Comparison of ENCODE assay signal across 8 cellular contexts in genomic region chr1:9890224-9890731, GRCh38. TPM values are rescaled to one million over a fixed set of nuclear protein-coding genes. Genes with fewer than 3 reads are reported as not detected.
A peak's percentile ranks its signal among the peaks of the same experiment; 100 is the strongest.
DNase-seq lines count a peak whose midpoint lies in the region; ATAC-seq and TF ChIP-seq lines count a peak whose summit lies in the region.

No MANE protein-coding gene starts in this region.

- no peak for TF ChIP-seq CTCF in body of pancreas (IDR thresholded peaks at IDR 0.05)
- TF ChIP-seq CTCF in lower lobe of right lung (IDR thresholded peaks at IDR 0.05), result no peak
- TF ChIP-seq CTCF in GM10248 (IDR thresholded peaks at IDR 0.05; ENCODE audit: control extremely low read depth, extremely low read depth, low read depth, missing control alignments), result no peak
- TF ChIP-seq CTCF in glutamatergic neuron (IDR thresholded peaks at IDR 0.05; ENCODE audit: partially characterized antibody, unreplicated experiment), result no peak

- H3K36me3 ChIP-seq in Karpas-422 (ENCODE audit: insufficient read depth, low read length) (no peaks in the 10 kb centered on the region), body of pancreas (replicated peaks in 1 of 2; ENCODE audit: insufficient read depth in 1 of 2, low read depth in 2 of 2) (no peaks in the 10 kb centered on the region), lower lobe of right lung (peaks cover 4% of the 10 kb centered on the region)

- ATAC-seq in body of pancreas, result no peak
- no peak for ATAC-seq in lower lobe of right lung
- no peak for ATAC-seq in GM18520 (IDR thresholded peaks at IDR 0.05; ENCODE audit: unreplicated experiment)

- no peaks in the 10 kb centered on the region for H3K27me3 Mint-ChIP-seq in glutamatergic neuron (ENCODE audit: unreplicated experiment)

- H3K4me3 ChIP-seq in Karpas-422 (ENCODE audit: low read length) (no peak overlapping the region), body of pancreas (no peak overlapping the region), lower lobe of right lung (no peak overlapping the region)

- H3K9me2 ChIP-seq in Karpas-422 (replicated peaks; ENCODE audit: insufficient read depth, low read length), result no peaks in the 10 kb centered on the region

- DNase-seq in ACHN (peak; percentile 68), Karpas-422 (peak; percentile 39), body of pancreas (peak; percentile 38 to 68 (median 52)), lower lobe of right lung (no peak), GM10248 (ENCODE audit: extremely low spot score) (no peak), glutamatergic neuron (no peak), SKM-1 treated with dmso at 0.1 percent for 144 hours (lab: John Stamatoyannopoulos, UW; ENCODE audit: unreplicated experiment) (no peak)

- H2AFZ ChIP-seq in Karpas-422 (ENCODE audit: low read length), result no peak overlapping the region

- no peaks in the 10 kb centered on the region for H3K9me3 ChIP-seq in Karpas-422 (ENCODE audit: low read length)
- no peaks in the 10 kb centered on the region for H3K9me3 ChIP-seq in body of pancreas
- no peaks in the 10 kb centered on the region for H3K9me3 ChIP-seq in lower lobe of right lung

- H3K79me2 ChIP-seq in Karpas-422 (ENCODE audit: low read length), result no peaks in the 10 kb centered on the region

- H3K4me2 ChIP-seq in Karpas-422 (ENCODE audit: low read depth, low read length, poor library complexity, severe bottlenecking), result no peak overlapping the region

- H3K4me1 ChIP-seq in Karpas-422 (ENCODE audit: low read length) (peaks cover 10% of the 10 kb centered on the region), body of pancreas (peaks cover 25% of the 10 kb centered on the region), lower lobe of right lung (peaks cover 54% of the 10 kb centered on the region)

- 47 to 61% methylated on average over 5 to 6 of the region's 6 CpGs for WGBS in body of pancreas, 2 donors

- no peak overlapping the region for H3K27ac Mint-ChIP-seq in glutamatergic neuron (ENCODE audit: unreplicated experiment)

- no peak overlapping the region for H3K9ac ChIP-seq in Karpas-422 (ENCODE audit: low read length)

- CTCF ChIA-PET in GM10248 (lab: Yijun Ruan, JAX), result interaction anchor here (0.7 to 2.9 kb wide), 5 partner anchors 13 to 1148 kb away, joined by 4 to 9 read pairs (median 6); no protein-coding TSS in a partner anchor

- H3K36me3 Mint-ChIP-seq in glutamatergic neuron (ENCODE audit: unreplicated experiment), result no peaks in the 10 kb centered on the region

- no peaks in the 10 kb centered on the region for H4K20me1 ChIP-seq in Karpas-422 (ENCODE audit: insufficient read depth, low read depth, low read length)

- intact Hi-C loops in body of pancreas (cut with DNase I) (no loop called here), lower lobe of right lung (cut with DNase I) (no loop called here)

- H3K27ac ChIP-seq in Karpas-422 (ENCODE audit: low read length) (no peak overlapping the region), body of pancreas (no peak overlapping the region), lower lobe of right lung (peak overlapping the region; percentile 49)

- POLR2A ChIA-PET in GM10248 (lab: Yijun Ruan, JAX), result interaction anchor here (0.6 kb wide), 1 partner anchor 1787 kb away, joined by 4 read pairs; no protein-coding TSS in a partner anchor

- TF ChIP-seq POLR2A in body of pancreas (IDR thresholded peaks at IDR 0.05), result no peak

- no peak overlapping the region for H3K4me3 Mint-ChIP-seq in glutamatergic neuron (ENCODE audit: unreplicated experiment)

- H3K9me3 Mint-ChIP-seq in glutamatergic neuron (ENCODE audit: unreplicated experiment), result no peaks in the 10 kb centered on the region

- H3K4me1 Mint-ChIP-seq in glutamatergic neuron (ENCODE audit: low read depth, unreplicated experiment), result peaks cover 17% of the 10 kb centered on the region

- H3K27me3 ChIP-seq in Karpas-422 (ENCODE audit: low read length) (no peaks in the 10 kb centered on the region), body of pancreas (no peaks in the 10 kb centered on the region), lower lobe of right lung (ENCODE audit: low read depth) (no peaks in the 10 kb centered on the region)

- in situ Hi-C loops in ACHN (cut with HindIII; ENCODE audit: low pct_ligation_motif_present, low pct_unique_long_range_greater_than_20kb, low sequenced_read_pairs), result no loop called here

RNA-seq across cellular contexts. Expression of gene CTNNBIP1, which starts 19.8 kb away (rescaled TPM):
- 4.2 and 11.9 TPM in 2 replicates for total RNA-seq in Karpas-422 (2014; rRNA removed; shearing (Covaris generic); ENCODE audit: low replicate concordance)
- 10 to 100 TPM; 20.1 to 24.6 TPM for total RNA-seq in body of pancreas
- total RNA-seq in lower lobe of right lung, result 35.0 TPM
- total RNA-seq in glutamatergic neuron (ENCODE audit: unreplicated experiment), result 50.7 TPM

RNA-seq across cellular contexts. Expression of gene LZIC, which starts 52.9 kb away (rescaled TPM):
- 28.8 and 32.9 TPM in 2 replicates for total RNA-seq in Karpas-422 (2014; rRNA removed; shearing (Covaris generic); ENCODE audit: low replicate concordance)
- total RNA-seq in body of pancreas, result 10 to 100 TPM in 1 of 2 donors, 1 to 10 TPM in 1; 8.6 to 20.2 TPM
- 23.3 TPM for total RNA-seq in lower lobe of right lung
- 34.3 TPM for total RNA-seq in glutamatergic neuron (ENCODE audit: unreplicated experiment)

RNA-seq across cellular contexts. Expression of gene NMNAT1, which starts 53.0 kb away (rescaled TPM):
- 6.8 and 8.1 TPM in 2 replicates for total RNA-seq in Karpas-422 (2014; rRNA removed; shearing (Covaris generic); ENCODE audit: low replicate concordance)
- total RNA-seq in body of pancreas (1 to 10 TPM; 3.6 to 5.2 TPM), lower lobe of right lung (9.2 TPM), glutamatergic neuron (ENCODE audit: unreplicated experiment) (7.0 TPM)

Comparison
In these comparisons a context has a peak if more than half of its experiments do, and no peak if none do; other contexts are left out.
1. DNase-seq: peak in ACHN (single experiment), Karpas-422 (single experiment) and body of pancreas (4 of 4); none in lower lobe of right lung (single experiment), GM10248 (single experiment), glutamatergic neuron (single experiment) and SKM-1 treated with dmso at 0.1 percent for 144 hours (single experiment).